In the genomic region with DNA sequence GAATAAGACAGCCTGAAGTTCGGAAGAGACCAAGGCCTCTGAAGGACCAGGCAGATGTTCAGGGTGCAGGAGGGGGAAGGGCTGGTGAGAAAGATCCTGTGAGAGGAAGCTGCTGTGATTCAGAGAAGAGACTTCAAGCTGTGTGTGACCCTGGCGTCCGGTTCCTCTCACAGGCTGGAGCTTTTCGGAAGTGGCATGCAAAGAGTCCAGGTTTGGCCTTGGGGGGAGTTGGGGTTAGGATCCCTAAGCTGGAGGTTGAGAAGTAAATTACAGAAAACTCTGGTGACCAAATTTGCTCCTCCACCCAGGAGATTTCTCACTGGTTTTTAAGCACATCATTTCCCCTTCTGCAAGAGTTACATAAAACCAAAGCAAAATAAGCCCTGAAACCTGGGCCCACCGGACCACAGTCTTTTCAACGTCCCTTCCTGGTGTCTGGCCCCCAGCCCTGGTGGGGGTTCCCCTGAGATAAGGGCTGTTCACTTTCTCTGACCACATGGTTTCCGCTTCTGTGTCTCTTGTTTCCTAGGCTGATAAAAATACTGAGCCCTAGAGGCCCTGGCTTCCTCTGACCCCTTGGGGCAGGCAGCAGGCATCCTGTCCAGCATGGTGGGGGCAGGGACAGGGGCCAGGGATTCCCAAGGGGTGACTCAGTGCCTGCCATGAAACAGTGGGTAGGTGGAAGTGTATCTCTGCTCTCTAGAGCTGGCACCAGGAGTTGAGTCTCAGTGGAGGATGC, we compare ENCODE assay signal across 8 cellular contexts. TPM values are rescaled to one million over a fixed set of nuclear protein-coding genes. Genes with fewer than 3 reads are reported as not detected.
A peak's percentile ranks its signal among the peaks of the same experiment; 100 is the strongest.
DNase-seq lines count a peak whose midpoint lies in the region; ATAC-seq, FAIRE-seq and TF ChIP-seq lines count a peak whose summit lies in the region.

No MANE protein-coding gene starts in this region.

- intact Hi-C loops in right lobe of liver (cut with DNase I) = no loop called here

- no peak for TF ChIP-seq POLR2A in right lobe of liver (IDR thresholded peaks at IDR 0.05)

- WGBS in right lobe of liver (ENCODE audit: insufficient coverage, low coverage, low lambda C conversion rate, missing lambda C conversion rate) = 51% methylated on average over 7 of the region's 7 CpGs

- ATAC-seq in GM18907 (IDR thresholded peaks at IDR 0.05; ENCODE audit: unreplicated experiment) (peak; percentile 60), HG03103 (IDR thresholded peaks at IDR 0.05; ENCODE audit: low read depth, unreplicated experiment) (peak; percentile 54), right lobe of liver (peak; percentile 74 to 85 (median 78))

- POLR2A ChIA-PET in AG04450 (lab: Yijun Ruan, JAX) = interaction anchor here (1.0 kb wide), 1 partner anchor 10 kb away, joined by 3 read pairs; no protein-coding TSS in a partner anchor

- H3K4me3 ChIP-seq in AG04450 (ENCODE audit: low read depth, low read length) (no peak overlapping the region), bronchial epithelial cell (ENCODE audit: low read depth, low read length) (no peak overlapping the region), right lobe of liver (no peak overlapping the region)

- DNase-seq in AG04450 (ENCODE audit: low read depth, low spot score) (no peak), SIG-M5 treated with dmso at 0.1 percent for 504 hours (lab: John Stamatoyannopoulos, UW; ENCODE audit: unreplicated experiment) (peak; percentile 94), bronchial epithelial cell (ENCODE audit: low read depth) (peak; percentile 44), right lobe of liver (peak; percentile 75 to 78 (median 75)), urothelium cell line (ENCODE audit: low spot score) (peak; percentile 75), frontal cortex (ENCODE audit: low spot score in 2 of 2) (no peak)

- CTCF ChIA-PET in AG04450 (lab: Charles Lee) = interaction anchor here (0.5 to 2.6 kb wide), 3 partner anchors 8 to 37 kb away, joined by 3 to 11 read pairs (median 5); no protein-coding TSS in a partner anchor

- no peaks in the 10 kb centered on the region; the same call in 1 of the 2 replicates for H3K9me3 ChIP-seq in AG04450 (ENCODE audit: control insufficient read depth, insufficient read depth, low read length)
- H3K9me3 ChIP-seq in right lobe of liver = no peaks in the 10 kb centered on the region

- peaks cover under 1% of the 10 kb centered on the region for H3K27me3 ChIP-seq in AG04450 (ENCODE audit: control insufficient read depth, insufficient read depth, low read length)
- no peaks in the 10 kb centered on the region for H3K27me3 ChIP-seq in bronchial epithelial cell (ENCODE audit: control insufficient read depth, insufficient read depth, low read length)
- H3K27me3 ChIP-seq in right lobe of liver = no peaks in the 10 kb centered on the region

- FAIRE-seq in bronchial epithelial cell (lab: Jason Lieb, UNC) (no peak), urothelium cell line (lab: Jason Lieb, UNC) (no peak), frontal cortex (lab: Jason Lieb, UNC) (no peak)

- no peaks in the 10 kb centered on the region for H3K4me1 ChIP-seq in right lobe of liver

- no peak for TF ChIP-seq CTCF in AG04450 (IDR thresholded peaks at IDR 0.05; ENCODE audit: low read depth, low read length)
- TF ChIP-seq CTCF in bronchial epithelial cell (IDR thresholded peaks at IDR 0.05; ENCODE audit: insufficient read depth, low read length, severe bottlenecking) = no peak
- TF ChIP-seq CTCF in right lobe of liver (IDR thresholded peaks at IDR 0.05) = no peak

- H3K27ac ChIP-seq in AG04450 (ENCODE audit: low read depth, low read length) (peak overlapping the region; percentile 68), right lobe of liver (peak overlapping the region; percentile 15 to 53 (median 49))

- peaks cover 15% of the 10 kb centered on the region for H3K36me3 ChIP-seq in bronchial epithelial cell (ENCODE audit: control insufficient read depth, insufficient read depth, low read length)
- H3K36me3 ChIP-seq in right lobe of liver = peaks cover 0 to 31% (median 5%) of the 10 kb centered on the region in 4 donors

RNA-seq across cellular contexts. Expression of gene LTA, which starts 12.0 kb away (rescaled TPM):
- not detected in 2 replicates for polyA plus RNA-seq in AG04450 (2011; rRNA removed)
- not detected in 2 replicates for polyA minus RNA-seq in AG04450 (2011; rRNA and poly(A)+ RNA removed)
- total RNA-seq in bronchial epithelial cell (not detected in 2 replicates), right lobe of liver (under 1 TPM in 1 of 6 experiments, not detected in 5; 0.20 TPM), frontal cortex (not detected)

RNA-seq across cellular contexts. Expression of gene NFKBIL1, which starts 12.7 kb away (rescaled TPM):
- polyA plus RNA-seq in AG04450 (2011; rRNA removed) = 5.1 and 5.4 TPM in 2 replicates
- 3.8 and 4.2 TPM in 2 replicates for polyA minus RNA-seq in AG04450 (2011; rRNA and poly(A)+ RNA removed)
- total RNA-seq in bronchial epithelial cell = 38.9 and 40.0 TPM in 2 replicates
- 10 to 100 TPM in 1 of 6 experiments, 1 to 10 TPM in 5; 7.5 to 10.2 (median 8.3) TPM for total RNA-seq in right lobe of liver
- total RNA-seq in frontal cortex = 20.4 TPM

RNA-seq across cellular contexts. Expression of gene ATP6V1G2, which starts 13.7 kb away (rescaled TPM):
- 12.5 and 14.6 TPM in 2 replicates for polyA plus RNA-seq in AG04450 (2011; rRNA removed)
- 2.8 and 5.7 TPM in 2 replicates for polyA minus RNA-seq in AG04450 (2011; rRNA and poly(A)+ RNA removed)
- total RNA-seq in bronchial epithelial cell = 0.26 and 0.51 TPM in 2 replicates
- under 1 TPM in 3 of 6 experiments, not detected in 3; 0.29 to 0.43 (median 0.42) TPM for total RNA-seq in right lobe of liver
- 54.6 TPM for total RNA-seq in frontal cortex

RNA-seq across cellular contexts. Expression of gene TNF, which starts 15.2 kb away (rescaled TPM):
- not detected in 2 replicates for polyA plus RNA-seq in AG04450 (2011; rRNA removed)
- polyA minus RNA-seq in AG04450 (2011; rRNA and poly(A)+ RNA removed) = not detected in 2 replicates
- not detected in 2 replicates for total RNA-seq in bronchial epithelial cell
- total RNA-seq in right lobe of liver = 1 to 10 TPM in 1 of 6 experiments, under 1 TPM in 1, not detected in 4; 0.15 to 1.0 TPM
- total RNA-seq in frontal cortex = not detected

RNA-seq across cellular contexts. Expression of gene DDX39B, which starts 18.3 kb away (rescaled TPM):
- polyA plus RNA-seq in AG04450 (2011; rRNA removed) = 434 and 480 TPM in 2 replicates
- 965 and 1,105 TPM in 2 replicates for polyA minus RNA-seq in AG04450 (2011; rRNA and poly(A)+ RNA removed)
- total RNA-seq in bronchial epithelial cell = 335 and 385 TPM in 2 replicates
- total RNA-seq in right lobe of liver = 100 to 1,000 TPM in 3 of 6 experiments, 10 to 100 TPM in 3; 85.2 to 145 (median 102) TPM
- 318 TPM for total RNA-seq in frontal cortex

Comparison
In these comparisons a context has a peak if more than half of its experiments do, and no peak if none do; other contexts are left out.
1. DNase-seq: peak in SIG-M5 treated with dmso at 0.1 percent for 504 hours (single experiment), bronchial epithelial cell (single experiment), right lobe of liver (3 of 3) and urothelium cell line (single experiment); none in AG04450 (single experiment) and frontal cortex (0 of 2).
2. RNA of gene ATP6V1G2, which starts 13.7 kb away (total RNA-seq): 54.6 TPM in frontal cortex (single experiment); 0.29 to 0.43 TPM in right lobe of liver and 0.26 to 0.51 TPM in bronchial epithelial cell; every median in the first group is over 10 times any median in the second.
3. Peak in every context shown above with its lines, with median percentiles within 50 percentile points of each other: ATAC-seq.